Comparison of ENCODE assay signal across 17 cellular contexts in genomic region chrY:16668402-16668801, GRCh38.
DNase-seq lines count a peak whose midpoint lies in the region; ATAC-seq and FAIRE-seq lines count a peak whose summit lies in the region.
"Had no signal": no experiment of that assay in that cellular context is flagged by ENCODE, and none has a peak within 500 bp of the region (broad histone marks: within the 10 kb centered on the region; RNA-seq: fewer than 3 reads in every experiment).

No MANE protein-coding gene starts in this region.

- FAIRE-seq in GM19239 (lab: Jason Lieb, UNC), result no peak
- FAIRE-seq: A549, D721Med had no signal

- peak overlapping the region; percentile 61 for H3K27ac ChIP-seq in epithelial cell of prostate
- H3K27ac ChIP-seq: A549 had no signal

- ATAC-seq in HG03442 (IDR thresholded peaks at IDR 0.05; ENCODE audit: unreplicated experiment), result no peak
- ATAC-seq: A549; CD8-positive, alpha-beta T cell; GM23338; HCT116; SK-N-SH treated with all-trans-retinoic acid at 6 μM for 48 hours had no signal

- DNase-seq in DMS79 treated with DMSO at 0.1 percent for 48 hours (lab: John Stamatoyannopoulos, UW) (peak; percentile 42), NCI-H226 (peak; percentile 72), epithelial cell of prostate (ENCODE audit: low read depth, low spot score) (peak; percentile 45), renal cortical epithelial cell (ENCODE audit: low read depth) (peak; percentile 31), GM19239 (ENCODE audit: insufficient read length, low spot score) (no peak)
- no peak for DNase-seq in activated CD4-positive, CD25-positive, alpha-beta regulatory T cell (lab: John Stamatoyannopoulos, UW)
- DNase-seq: CD8-positive, alpha-beta T cell; NCI-H1694 treated with DMSO at 0.1 percent for 48 hours; NCI-H510A; NCI-H748 treated with DMSO at 0.1 percent for 48 hours; SIG-M5 had no signal

Comparison
In these comparisons a context has a peak if more than half of its experiments do, and no peak if none do; other contexts are left out.
1. DNase-seq: peak in DMS79 treated with DMSO at 0.1 percent for 48 hours (single experiment), NCI-H226 (single experiment), epithelial cell of prostate (single experiment) and renal cortical epithelial cell (single experiment); none in GM19239 (single experiment) and activated CD4-positive, CD25-positive, alpha-beta regulatory T cell (0 of 4).